In the genomic region with DNA sequence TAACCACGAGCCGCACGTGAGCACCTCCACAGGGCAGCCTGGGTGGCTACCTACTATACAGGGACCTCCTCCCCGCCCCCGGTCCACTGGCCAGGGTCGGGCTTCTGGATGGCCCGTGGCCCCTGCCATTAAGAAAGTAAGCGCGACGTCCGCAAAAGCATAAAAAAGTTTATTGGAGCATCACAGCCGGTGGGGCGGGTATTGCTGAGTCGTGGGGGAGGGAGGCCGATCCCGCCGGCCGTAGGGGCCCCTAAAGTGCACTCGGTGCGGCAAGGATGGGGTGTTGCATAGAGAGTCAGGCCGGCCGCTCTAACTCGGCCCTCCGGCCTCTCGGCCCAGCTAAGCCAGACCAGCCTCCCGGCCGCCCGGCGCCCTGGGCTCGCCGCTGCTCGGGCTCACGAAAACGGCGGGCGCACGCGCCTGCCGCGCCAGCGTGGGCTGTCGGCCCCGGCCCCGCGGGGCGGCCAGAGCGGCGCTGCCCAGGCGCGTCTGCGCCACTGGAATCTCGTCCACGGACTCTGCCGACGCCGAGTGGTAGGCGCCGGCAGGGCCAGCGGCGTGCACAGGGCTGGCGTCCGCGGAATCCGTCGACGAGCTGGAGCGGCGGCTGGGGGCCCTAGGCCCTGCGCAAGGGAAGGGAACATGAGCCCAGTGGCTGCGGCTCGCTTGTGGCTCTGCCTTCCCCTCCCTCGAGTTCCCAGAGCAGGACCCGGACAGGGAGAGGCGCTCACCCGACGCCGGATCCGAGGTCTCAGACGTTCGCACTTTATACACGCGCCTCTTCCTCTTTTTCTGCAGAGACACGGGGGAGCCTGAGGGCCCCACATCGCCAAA, we compare ENCODE assay signal across 1 cellular context.
TF ChIP-seq lines count a peak whose summit lies in the region.

No MANE protein-coding gene starts in this region.

TF ChIP-seq in GM12878, 131 proteins besides CTCF, POLR2A, EP300 and RAD21:
- TF ChIP-seq SPI1 (IDR thresholded peaks at IDR 0.05; ENCODE audit: borderline replicate concordance, insufficient read depth, low read depth, low read length) (peak; percentile 31; the same call in 1 of the 2 replicates), POLR2AphosphoS5 (IDR thresholded peaks at IDR 0.05; ENCODE audit: low read length) (no peak), YBX1 (IDR thresholded peaks at IDR 0.05) (no peak), BHLHE40 (IDR thresholded peaks at IDR 0.05; ENCODE audit: borderline replicate concordance in 1 of 2, low read depth in 2 of 2, low read length in 1 of 2) (peak in 1 of 2 experiments; percentile 47; a peak in 2 of 4 replicates)
